1 cellular context compared by ENCODE assay signal in the genomic region with DNA sequence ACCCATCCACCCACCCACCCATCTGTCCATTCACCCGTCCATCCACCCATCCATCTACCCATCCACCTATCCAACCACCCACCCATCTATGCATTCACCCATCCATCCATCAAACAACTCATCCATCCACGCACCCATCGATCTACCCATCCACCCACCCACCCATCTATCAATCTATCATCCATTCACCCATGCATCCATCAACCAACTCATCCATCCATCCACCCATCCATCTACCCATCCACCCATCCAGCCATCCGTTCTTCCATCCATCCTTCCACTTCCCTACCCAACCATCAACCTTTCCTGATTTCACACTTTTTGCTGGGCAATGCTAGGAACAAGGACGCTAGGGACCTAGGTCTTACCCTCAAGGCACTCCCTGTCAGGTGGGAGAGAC.
TF ChIP-seq lines count a peak whose summit lies in the region.

No MANE protein-coding gene starts in this region.

TF ChIP-seq in WTC11, 78 proteins besides CTCF, POLR2A, EP300 and RAD21:
- TF ChIP-seq ZNF317 (CRISPR knock-in tag; IDR thresholded peaks at IDR 0.05; ENCODE audit: borderline replicate concordance, low read depth) = no peak
- TF ChIP-seq, protein P1, sequence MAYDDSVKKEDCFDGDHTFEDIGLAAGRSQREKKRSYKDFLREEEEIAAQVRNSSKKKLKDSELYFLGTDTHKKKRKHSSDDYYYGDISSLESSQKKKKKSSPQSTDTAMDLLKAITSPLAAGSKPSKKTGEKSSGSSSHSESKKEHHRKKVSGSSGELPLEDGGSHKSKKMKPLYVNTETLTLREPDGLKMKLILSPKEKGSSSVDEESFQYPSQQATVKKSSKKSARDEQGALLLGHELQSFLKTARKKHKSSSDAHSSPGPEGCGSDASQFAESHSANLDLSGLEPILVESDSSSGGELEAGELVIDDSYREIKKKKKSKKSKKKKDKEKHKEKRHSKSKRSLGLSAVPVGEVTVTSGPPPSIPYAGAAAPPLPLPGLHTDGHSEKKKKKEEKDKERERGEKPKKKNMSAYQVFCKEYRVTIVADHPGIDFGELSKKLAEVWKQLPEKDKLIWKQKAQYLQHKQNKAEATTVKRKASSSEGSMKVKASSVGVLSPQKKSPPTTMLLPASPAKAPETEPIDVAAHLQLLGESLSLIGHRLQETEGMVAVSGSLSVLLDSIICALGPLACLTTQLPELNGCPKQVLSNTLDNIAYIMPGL (CRISPR knock-in tag; IDR thresholded peaks at IDR 0.05) = no peak
- TF ChIP-seq NR3C1 (CRISPR knock-in tag; conservative IDR thresholded peaks at IDR 0.05; ENCODE audit: low read depth) = no peak
- TF ChIP-seq NR1H2 (CRISPR knock-in tag; IDR thresholded peaks at IDR 0.05) = no peak
- TF ChIP-seq GRHL2 (CRISPR knock-in tag; IDR thresholded peaks at IDR 0.05; ENCODE audit: insufficient replicate concordance, severe bottlenecking) = no peak
